ENCODE assay signal across 28 cellular contexts in genomic region chr13:41557719-41558118, GRCh38.
"Had no signal": no experiment of that assay in that cellular context is flagged by ENCODE, and none has a peak within 500 bp of the region (broad histone marks: within the 10 kb centered on the region; RNA-seq: fewer than 3 reads in every experiment).

No MANE protein-coding gene starts in this region.

- DNase-seq: stimulated activated CD4-positive, alpha-beta T cell treated with anti-CD3 and anti-CD28 coated beads, Interleukin-2, amount 100 ng/mL, for 48 hours; stimulated activated CD4-positive, alpha-beta T cell treated with anti-CD3 and anti-CD28 coated beads, Interleukin-4, amount 100 ng/mL, for 1 hour; stimulated activated CD4-positive, alpha-beta T cell treated with anti-CD3 and anti-CD28 coated beads, Interleukin-4, amount 100 ng/mL, for 24 hours; stimulated activated CD4-positive, alpha-beta T cell treated with anti-CD3 and anti-CD28 coated beads, Interleukin-4, amount 100 ng/mL, for 4 hours; stimulated activated CD8-positive, alpha-beta memory T cell treated with anti-CD3 and anti-CD28 coated beads, Interleukin-4, amount 100 ng/mL, for 48 hours; stimulated activated naive B cell treated with anti-CD40 and anti-IgM and Interleukin-4, amounts not matched to agents 10 μg/mL and 1 μg/mL and 100 μg/mL, for 72 hours; stimulated activated naive CD4-positive, alpha-beta T cell; stimulated activated naive CD4-positive, alpha-beta T cell treated with Interleukin-2 at 50 U/mL for 16 hours; stimulated activated naive CD8-positive, alpha-beta T cell treated with anti-CD3 and anti-CD28 coated beads, Interleukin-15, amount 100 ng/mL, for 72 hours; stimulated activated naive CD8-positive, alpha-beta T cell treated with anti-CD3 and anti-CD28 coated beads, Interleukin-15, Interleukin-2, amounts not matched to agents 100 U/mL and 50 U/mL, for 24 hours; stomach; substantia nigra; testis; thyroid gland; tibial artery; transverse colon; trophoblast cell; upper lobe of left lung; upper lobe of right lung; uterus had no signal

- H3K9me3 ChIP-seq: stomach, suprapubic skin, testis, thoracic aorta, thyroid gland, tibial artery, tibial nerve, transverse colon, upper lobe of left lung, upper lobe of right lung, uterus, vagina had no signal

- H3K27ac Mint-ChIP-seq: stimulated activated effector memory CD8-positive, alpha-beta T cell treated with anti-CD3 and anti-CD28 coated beads, Interleukin-12 subunit alpha, Interleukin-12 subunit beta, amount 100 ng/mL, for 72 hours; stimulated activated memory B cell treated with anti-CD40 and anti-IgM and Interleukin-4, amounts not matched to agents 10 μg/mL and 1 μg/mL and 100 μg/mL, for 72 hours; stimulated activated naive B cell treated with anti-CD40 and anti-IgM and Interleukin-4, amounts not matched to agents 10 μg/mL and 1 μg/mL and 100 μg/mL, for 72 hours; stimulated activated naive CD8-positive, alpha-beta T cell treated with anti-CD3 and anti-CD28 coated beads, Interleukin-15, amount 100 ng/mL, for 72 hours; stimulated activated naive CD8-positive, alpha-beta T cell treated with anti-CD3 and anti-CD28 coated beads, Interleukin-15, Interleukin-2, amounts not matched to agents 100 ng/mL and 50 ng/mL, for 24 hours; type B pancreatic cell had no signal

- H3K9me3 Mint-ChIP-seq: stimulated activated effector memory CD8-positive, alpha-beta T cell treated with anti-CD3 and anti-CD28 coated beads, Interleukin-12 subunit alpha, Interleukin-12 subunit beta, amount 100 ng/mL, for 72 hours; stimulated activated memory B cell treated with anti-CD40 and anti-IgM and Interleukin-4, amounts not matched to agents 10 μg/mL and 1 μg/mL and 100 μg/mL, for 72 hours; stimulated activated naive B cell treated with anti-CD40 and anti-IgM and Interleukin-4, amounts not matched to agents 10 μg/mL and 1 μg/mL and 100 μg/mL, for 72 hours; stimulated activated naive CD8-positive, alpha-beta T cell treated with anti-CD3 and anti-CD28 coated beads, Interleukin-15, amount 100 ng/mL, for 72 hours; stimulated activated naive CD8-positive, alpha-beta T cell treated with anti-CD3 and anti-CD28 coated beads, Interleukin-15, Interleukin-2, amounts not matched to agents 100 ng/mL and 50 ng/mL, for 24 hours; type B pancreatic cell had no signal

- H3K4me3 ChIP-seq: stomach, suprapubic skin, testis, thoracic aorta, thyroid gland, tibial artery, tibial nerve, transverse colon, upper lobe of left lung, upper lobe of right lung, uterus, vagina had no signal

- H3K27ac ChIP-seq: stomach, suprapubic skin, testis, thoracic aorta, thyroid gland, tibial artery, transverse colon, upper lobe of left lung, upper lobe of right lung, uterus, vagina had no signal

- H3K4me3 Mint-ChIP-seq: stimulated activated effector memory CD8-positive, alpha-beta T cell treated with anti-CD3 and anti-CD28 coated beads, Interleukin-12 subunit alpha, Interleukin-12 subunit beta, amount 100 ng/mL, for 72 hours; stimulated activated memory B cell treated with anti-CD40 and anti-IgM and Interleukin-4, amounts not matched to agents 10 μg/mL and 1 μg/mL and 100 μg/mL, for 72 hours; stimulated activated naive B cell treated with anti-CD40 and anti-IgM and Interleukin-4, amounts not matched to agents 10 μg/mL and 1 μg/mL and 100 μg/mL, for 72 hours; stimulated activated naive CD8-positive, alpha-beta T cell treated with anti-CD3 and anti-CD28 coated beads, Interleukin-15, amount 100 ng/mL, for 72 hours; stimulated activated naive CD8-positive, alpha-beta T cell treated with anti-CD3 and anti-CD28 coated beads, Interleukin-15, Interleukin-2, amounts not matched to agents 100 ng/mL and 50 ng/mL, for 24 hours; type B pancreatic cell had no signal

- ATAC-seq: stimulated activated effector memory CD8-positive, alpha-beta T cell treated with anti-CD3 and anti-CD28 coated beads, Interleukin-12 subunit alpha, Interleukin-12 subunit beta, amount 100 ng/mL, for 72 hours; stimulated activated memory B cell treated with anti-CD40 and anti-IgM and Interleukin-4, amounts not matched to agents 10 μg/mL and 1 μg/mL and 100 μg/mL, for 72 hours; stimulated activated naive B cell treated with anti-CD40 and anti-IgM and Interleukin-4, amounts not matched to agents 10 μg/mL and 1 μg/mL and 100 μg/mL, for 72 hours; stimulated activated naive CD8-positive, alpha-beta T cell treated with anti-CD3 and anti-CD28 coated beads, Interleukin-15, amount 100 ng/mL, for 72 hours; stimulated activated naive CD8-positive, alpha-beta T cell treated with anti-CD3 and anti-CD28 coated beads, Interleukin-15, Interleukin-2, amounts not matched to agents 100 U/mL and 50 U/mL, for 24 hours; upper lobe of right lung had no signal

- H3K4me1 ChIP-seq: uterus had no signal

- H3K27me3 Mint-ChIP-seq: stimulated activated memory B cell treated with anti-CD40 and anti-IgM and Interleukin-4, amounts not matched to agents 10 μg/mL and 1 μg/mL and 100 μg/mL, for 72 hours; stimulated activated naive B cell treated with anti-CD40 and anti-IgM and Interleukin-4, amounts not matched to agents 10 μg/mL and 1 μg/mL and 100 μg/mL, for 72 hours; stimulated activated naive CD8-positive, alpha-beta T cell treated with anti-CD3 and anti-CD28 coated beads, Interleukin-15, amount 100 ng/mL, for 72 hours; type B pancreatic cell had no signal

- H3K36me3 Mint-ChIP-seq: stimulated activated effector memory CD8-positive, alpha-beta T cell treated with anti-CD3 and anti-CD28 coated beads, Interleukin-12 subunit alpha, Interleukin-12 subunit beta, amount 100 ng/mL, for 72 hours; stimulated activated memory B cell treated with anti-CD40 and anti-IgM and Interleukin-4, amounts not matched to agents 10 μg/mL and 1 μg/mL and 100 μg/mL, for 72 hours; stimulated activated naive B cell treated with anti-CD40 and anti-IgM and Interleukin-4, amounts not matched to agents 10 μg/mL and 1 μg/mL and 100 μg/mL, for 72 hours; type B pancreatic cell had no signal

- H3K36me3 ChIP-seq: stomach, suprapubic skin, thoracic aorta, thyroid gland, tibial artery, tibial nerve, transverse colon, upper lobe of left lung, upper lobe of right lung, uterus, vagina had no signal
